Comparison of ENCODE assay signal across 22 cellular contexts in genomic region chr11:127369301-127369968, GRCh38.
"Had no signal": no experiment of that assay in that cellular context is flagged by ENCODE, and none has a peak within 500 bp of the region (broad histone marks: within the 10 kb centered on the region; RNA-seq: fewer than 3 reads in every experiment).

No MANE protein-coding gene starts in this region.

- H3K27me3 ChIP-seq: gastroesophageal sphincter, hepatocyte, left lung, neural progenitor cell, right atrium auricular region, sigmoid colon, spleen, tibial nerve, upper lobe of left lung had no signal

- H3K9ac ChIP-seq: neural progenitor cell, parathyroid adenoma had no signal

- H3K4me2 ChIP-seq: hepatocyte, neural progenitor cell had no signal

- H3K36me3 ChIP-seq: gastroesophageal sphincter, heart left ventricle, left lung, neural progenitor cell, right atrium auricular region, sigmoid colon, spleen, thoracic aorta, tibial nerve, upper lobe of left lung had no signal

- H3K9me3 ChIP-seq: gastroesophageal sphincter, heart left ventricle, left lung, right atrium auricular region, sigmoid colon, spleen, thoracic aorta, tibial nerve, upper lobe of left lung had no signal

- H3K4me1 ChIP-seq: gastroesophageal sphincter, heart left ventricle, left lung, parathyroid adenoma, right atrium auricular region, sigmoid colon, spleen, tibial nerve, upper lobe of left lung had no signal

- H3K4me3 ChIP-seq: dorsolateral prefrontal cortex, gastroesophageal sphincter, heart left ventricle, hepatocyte, left lung, mucosa of descending colon, neural progenitor cell, right atrium auricular region, sigmoid colon, spleen, thoracic aorta, tibial nerve, upper lobe of left lung had no signal

- ATAC-seq: gastroesophageal sphincter; heart left ventricle; left lung; mucosa of descending colon; natural killer cell treated with Interleukin-12 subunit alpha and Interleukin-12 subunit beta and Interleukin-15 and Interleukin-18, amount 100 ng/mL, for 72 hours; stimulated activated naive B cell treated with anti-CD40 and anti-IgM and Interleukin-4, amounts not matched to agents 10 μg/mL and 1 μg/mL and 100 μg/mL, for 72 hours had no signal

- H3K27ac ChIP-seq: dorsolateral prefrontal cortex, gastroesophageal sphincter, heart left ventricle, hepatocyte, left lung, neural progenitor cell, parathyroid adenoma, right atrium auricular region, sigmoid colon, spleen, thoracic aorta, tibial nerve, upper lobe of left lung had no signal

- H2AFZ ChIP-seq: hepatocyte, neural progenitor cell, parathyroid adenoma had no signal

- DNase-seq: dorsolateral prefrontal cortex; effector CD4-positive, alpha-beta T cell; heart left ventricle; kidney; left lung; mesenchymal stem cell; mucosa of descending colon; naive B cell; sigmoid colon; spleen; stimulated activated CD4-positive, alpha-beta T cell treated with anti-CD3 and anti-CD28 coated beads, Interleukin-2, amount 100 ng/mL, for 48 hours; stimulated activated naive B cell treated with anti-CD40 and anti-IgM and Interleukin-4, amounts not matched to agents 10 μg/mL and 1 μg/mL and 100 μg/mL, for 72 hours had no signal

- FAIRE-seq: kidney, urothelium cell line had no signal

- H3K79me2 ChIP-seq: hepatocyte, parathyroid adenoma had no signal
